In genomic region chr4:108109997-108110416, GRCh38 we compare ENCODE assay signal across 11 cellular contexts. TPM values are rescaled to one million over a fixed set of nuclear protein-coding genes. Genes with fewer than 3 reads are reported as not detected.
DNase-seq lines count a peak whose midpoint lies in the region; ATAC-seq and TF ChIP-seq lines count a peak whose summit lies in the region.
"Had no signal": no experiment of that assay in that cellular context is flagged by ENCODE, and none has a peak within 500 bp of the region (broad histone marks: within the 10 kb centered on the region; RNA-seq: fewer than 3 reads in every experiment).

No MANE protein-coding gene starts in this region.

- H3K36me3 Mint-ChIP-seq in activated naive CD8-positive, alpha-beta T cell treated with anti-CD3 and anti-CD28 coated beads, Interleukin-2, amount 10 ng/mL, durations not matched to agents 7 days and 5 days = peaks cover 45% of the 10 kb centered on the region
- H3K36me3 Mint-ChIP-seq: IgD-negative memory B cell had no signal

- 68% methylated on average over 2 of the region's 2 CpGs for WGBS in prostate gland

- peak overlapping the region; percentile 81 for H3K4me3 Mint-ChIP-seq in activated naive CD8-positive, alpha-beta T cell treated with anti-CD3 and anti-CD28 coated beads, Interleukin-2, amount 10 ng/mL, durations not matched to agents 7 days and 5 days

- no peak for DNase-seq in activated naive CD8-positive, alpha-beta T cell treated with anti-CD3 and anti-CD28 coated beads, Interleukin-2, amount 10 ng/mL, durations not matched to agents 7 days and 5 days
- DNase-seq in lower lobe of right lung = no peak
- DNase-seq in CD1c-positive myeloid dendritic cell (ENCODE audit: extremely low spot score) = no peak
- DNase-seq in prostate gland (ENCODE audit: low spot score) = no peak
- no peak for DNase-seq in NCI-H2171 treated with DMSO at 0.1 percent for 48 hours (lab: John Stamatoyannopoulos, UW)
- DNase-seq: colonic mucosa, GF-D8 had no signal

- TF ChIP-seq POLR2A in prostate gland (IDR thresholded peaks at IDR 0.05) = no peak

- no peaks in the 10 kb centered on the region for H3K27me3 Mint-ChIP-seq in activated naive CD8-positive, alpha-beta T cell treated with anti-CD3 and anti-CD28 coated beads, Interleukin-2, amount 10 ng/mL, durations not matched to agents 7 days and 5 days

- no peak overlapping the region for H3K4me3 ChIP-seq in lower lobe of right lung
- H3K4me3 ChIP-seq in prostate gland = no peak overlapping the region
- H3K4me3 ChIP-seq: colonic mucosa had no signal

- no peaks in the 10 kb centered on the region for H3K9me3 Mint-ChIP-seq in activated naive CD8-positive, alpha-beta T cell treated with anti-CD3 and anti-CD28 coated beads, Interleukin-2, amount 10 ng/mL, durations not matched to agents 7 days and 5 days

- TF ChIP-seq CTCF in lower lobe of right lung (IDR thresholded peaks at IDR 0.05) = no peak
- no peak for TF ChIP-seq CTCF in prostate gland (IDR thresholded peaks at IDR 0.05)

- H3K27me3 ChIP-seq in lower lobe of right lung (ENCODE audit: low read depth) = no peaks in the 10 kb centered on the region
- H3K27me3 ChIP-seq in prostate gland (replicated peaks; ENCODE audit: insufficient read depth) = no peaks in the 10 kb centered on the region
- H3K27me3 ChIP-seq: colonic mucosa had no signal

- H3K27ac ChIP-seq in lower lobe of right lung (no peak overlapping the region), prostate gland (no peak overlapping the region)
- H3K27ac ChIP-seq: colonic mucosa had no signal

- peaks cover 84% of the 10 kb centered on the region for H3K4me1 Mint-ChIP-seq in activated naive CD8-positive, alpha-beta T cell treated with anti-CD3 and anti-CD28 coated beads, Interleukin-2, amount 10 ng/mL, durations not matched to agents 7 days and 5 days

- ATAC-seq in GM18520 (IDR thresholded peaks at IDR 0.05; ENCODE audit: unreplicated experiment) (peak; percentile 49), GM21423 (IDR thresholded peaks at IDR 0.05; ENCODE audit: unreplicated experiment) (peak; percentile 82), HG03108 (IDR thresholded peaks at IDR 0.05; ENCODE audit: unreplicated experiment) (peak; percentile 88), lower lobe of right lung (no peak)
- no peak for ATAC-seq in activated naive CD8-positive, alpha-beta T cell treated with anti-CD3 and anti-CD28 coated beads, Interleukin-2, amount 10 ng/mL, durations not matched to agents 7 days and 5 days (ENCODE audit: low read depth)

- H3K4me1 ChIP-seq in lower lobe of right lung (no peaks in the 10 kb centered on the region), prostate gland (replicated peaks) (no peaks in the 10 kb centered on the region)
- H3K4me1 ChIP-seq: colonic mucosa had no signal

- H3K36me3 ChIP-seq in lower lobe of right lung (no peaks in the 10 kb centered on the region), prostate gland (no peaks in the 10 kb centered on the region)
- H3K36me3 ChIP-seq: colonic mucosa had no signal

- POLR2A ChIA-PET in activated naive CD8-positive, alpha-beta T cell treated with anti-CD3 and anti-CD28 coated beads, Interleukin-2, amount 10 ng/mL, durations not matched to agents 7 days and 5 days (lab: Charles Lee) = interaction anchor here (1.1 to 1.3 kb wide), 3 partner anchors 20 to 31 kb away, joined by 3 to 4 read pairs (median 3); no protein-coding TSS in a partner anchor

- intact Hi-C loops in lower lobe of right lung (cut with DNase I) (no loop called here), prostate gland (cut with DNase I) (no loop called here)

- H3K9me3 ChIP-seq in lower lobe of right lung (no peaks in the 10 kb centered on the region), prostate gland (no peaks in the 10 kb centered on the region)
- H3K9me3 ChIP-seq: colonic mucosa had no signal

- H3K27ac Mint-ChIP-seq in activated naive CD8-positive, alpha-beta T cell treated with anti-CD3 and anti-CD28 coated beads, Interleukin-2, amount 10 ng/mL, durations not matched to agents 7 days and 5 days = peak overlapping the region; percentile 96

RNA-seq across cellular contexts. Expression of gene LEF1, which starts 58.7 kb away (rescaled TPM):
- 100 to 1,000 TPM; 281 to 309 TPM for total RNA-seq in activated naive CD8-positive, alpha-beta T cell treated with anti-CD3 and anti-CD28 coated beads, Interleukin-2, amount 10 ng/mL, durations not matched to agents 7 days and 5 days
- total RNA-seq in lower lobe of right lung = 4.3 TPM
- total RNA-seq in prostate gland = 10 to 100 TPM; 22.4 to 26.8 TPM

Comparison
In these comparisons a context has a peak if more than half of its experiments do, and no peak if none do; other contexts are left out.
1. ATAC-seq: peak in GM18520 (single experiment), GM21423 (single experiment) and HG03108 (single experiment); none in activated naive CD8-positive, alpha-beta T cell treated with anti-CD3 and anti-CD28 coated beads, Interleukin-2, amount 10 ng/mL, durations not matched to agents 7 days and 5 days (single experiment) and lower lobe of right lung (0 of 2).
2. RNA of gene LEF1, which starts 58.7 kb away (total RNA-seq): 281 to 309 TPM in activated naive CD8-positive, alpha-beta T cell treated with anti-CD3 and anti-CD28 coated beads, Interleukin-2, amount 10 ng/mL, durations not matched to agents 7 days and 5 days; 22.4 to 26.8 TPM in prostate gland and 4.3 TPM in lower lobe of right lung (single experiment); every median in the first group is over 10 times any median in the second.